Comparison of ENCODE assay signal across 22 cellular contexts in genomic region chr14:85744573-85744972, GRCh38.
"Had no signal": no experiment of that assay in that cellular context is flagged by ENCODE, and none has a peak within 500 bp of the region (broad histone marks: within the 10 kb centered on the region; RNA-seq: fewer than 3 reads in every experiment).

No MANE protein-coding gene starts in this region.

- H3K4me3 ChIP-seq: colonic mucosa, coronary artery, dorsolateral prefrontal cortex, esophagus muscularis mucosa, esophagus squamous epithelium, gastrocnemius medialis, gastroesophageal sphincter, heart left ventricle, heart right ventricle had no signal

- H3K27me3 ChIP-seq: colonic mucosa, dorsolateral prefrontal cortex, esophagus muscularis mucosa, esophagus squamous epithelium, foreskin keratinocyte, gastrocnemius medialis, gastroesophageal sphincter, heart left ventricle, heart right ventricle had no signal

- DNase-seq: colonic mucosa; cortex of kidney; dermis blood vessel endothelial cell; dorsolateral prefrontal cortex; effector CD4-positive, alpha-beta T cell; effector memory CD4-positive, alpha-beta T cell; effector memory CD8-positive, alpha-beta T cell; endodermal cell; erythroblast; esophagus squamous epithelium; foreskin fibroblast; foreskin keratinocyte; foreskin melanocyte; gastrocnemius medialis; glutamatergic neuron; head of caudate nucleus; heart left ventricle; heart right ventricle had no signal

- H3K27ac ChIP-seq: colonic mucosa, coronary artery, dorsolateral prefrontal cortex, epithelial cell of prostate, esophagus muscularis mucosa, esophagus squamous epithelium, foreskin keratinocyte, gastrocnemius medialis, gastroesophageal sphincter, heart left ventricle, heart right ventricle had no signal

- H3K9me3 ChIP-seq: colonic mucosa, esophagus muscularis mucosa, esophagus squamous epithelium, gastrocnemius medialis had no signal

- H3K36me3 ChIP-seq: colonic mucosa, esophagus muscularis mucosa, esophagus squamous epithelium, gastrocnemius medialis, gastroesophageal sphincter, heart left ventricle, heart right ventricle had no signal
